8 cellular contexts compared by ENCODE assay signal in genomic region chr10:100286051-100287033, GRCh38. TPM values are rescaled to one million over a fixed set of nuclear protein-coding genes. Genes with fewer than 3 reads are reported as not detected.
DNase-seq lines count a peak whose midpoint lies in the region; ATAC-seq and TF ChIP-seq lines count a peak whose summit lies in the region.

BLOC1S2 (minus strand) TSS chr10:100286680; CDS start chr10:100286659, 21 bp downstream.

- peak within 1 kb of the TSS; percentile 57 for H3K27ac ChIP-seq in endodermal cell (ENCODE audit: low read depth, low read length)
- peak within 1 kb of the TSS; percentile 77 for H3K27ac ChIP-seq in mesodermal cell (ENCODE audit: low read depth, low read length, severe bottlenecking)

- H3K27me3 Mint-ChIP-seq in endodermal cell (ENCODE audit: insufficient read depth) = peaks cover 8% of the 10 kb centered on the region

- no peak for TF ChIP-seq CTCF in endodermal cell (conservative IDR thresholded peaks at IDR 0.05)

- peak within 1 kb of the TSS; percentile 96 for H3K27ac Mint-ChIP-seq in endodermal cell

- peak within 1 kb of the TSS; percentile 83 for H3K9ac ChIP-seq in NT2/D1 (ENCODE audit: insufficient read length, low read depth)
- peak within 1 kb of the TSS; percentile 63 for H3K9ac ChIP-seq in endodermal cell (ENCODE audit: extremely low read depth, low read length, poor library complexity, severe bottlenecking)

- peaks cover 2% of the 10 kb centered on the region for H3K36me3 Mint-ChIP-seq in endodermal cell (ENCODE audit: low read depth)

- H3K4me1 Mint-ChIP-seq in endodermal cell = peaks cover 14% of the 10 kb centered on the region

- peak; percentile 93 for DNase-seq in COLO829 (ENCODE audit: low spot score)
- peak; percentile 87 for DNase-seq in HT-29 (ENCODE audit: low spot score)
- peak; percentile 64 for DNase-seq in NT2/D1 (ENCODE audit: low read depth, low spot score)
- peak; percentile 62 for DNase-seq in activated CD8-positive, alpha-beta memory T cell treated with anti-CD3 and anti-CD28 coated beads, Interleukin-2, amount 50 U/mL, for 24 hours (ENCODE audit: extremely low read depth)
- DNase-seq in endodermal cell = peak; percentile 95
- DNase-seq in stimulated activated CD8-positive, alpha-beta memory T cell treated with anti-CD3 and anti-CD28 coated beads, Interleukin-15, amount 100 ng/mL, for 24 hours (ENCODE audit: low read depth) = peak; percentile 92

- H3K36me3 ChIP-seq in NT2/D1 (ENCODE audit: insufficient read depth, insufficient read length, low read length) (peaks cover 24% of the 10 kb centered on the region), endodermal cell (ENCODE audit: control insufficient read depth, insufficient read depth, low read length) (peaks cover 17% of the 10 kb centered on the region), mesodermal cell (ENCODE audit: control insufficient read depth, insufficient read depth, low read length) (peaks cover 35% of the 10 kb centered on the region)

- H3K4me3 ChIP-seq in NT2/D1 (ENCODE audit: insufficient read length, low read depth) (peak within 1 kb of the TSS; percentile 78), endodermal cell (ENCODE audit: low read length) (peak within 1 kb of the TSS; percentile 93), mesodermal cell (ENCODE audit: extremely low read depth, insufficient read depth, low read length, poor library complexity, severe bottlenecking) (peak within 1 kb of the TSS; percentile 86)

- 7 to 8% methylated on average over 34 to 63 of the region's 63 CpGs for WGBS in endodermal cell (ENCODE audit: insufficient coverage in 1 of 2, insufficient read length in 1 of 2), 2 experiments
- WGBS in mesodermal cell (ENCODE audit: insufficient coverage in 2 of 2), 2 experiments = 6 to 7% methylated on average over 52 to 55 of the region's 63 CpGs

- H3K4me3 Mint-ChIP-seq in endodermal cell = peak within 1 kb of the TSS; percentile 98

- peak; percentile 88 for ATAC-seq in GM19467 (IDR thresholded peaks at IDR 0.05; ENCODE audit: unreplicated experiment)

- H3K9me3 ChIP-seq in NT2/D1 (ENCODE audit: insufficient read depth, low read length) = no peaks in the 10 kb centered on the region
- H3K9me3 ChIP-seq in endodermal cell (ENCODE audit: control insufficient read depth, low read length) = no peaks in the 10 kb centered on the region
- no peaks in the 10 kb centered on the region for H3K9me3 ChIP-seq in mesodermal cell (ENCODE audit: control insufficient read depth, low read length)

- no peaks in the 10 kb centered on the region for H3K4me1 ChIP-seq in NT2/D1 (ENCODE audit: insufficient read depth, insufficient read length)
- peaks cover 6% of the 10 kb centered on the region for H3K4me1 ChIP-seq in endodermal cell (ENCODE audit: control insufficient read depth, insufficient read depth, low read length)
- peaks cover 11% of the 10 kb centered on the region for H3K4me1 ChIP-seq in mesodermal cell (ENCODE audit: control insufficient read depth, insufficient read depth, low read length, poor library complexity, severe bottlenecking)

- H3K27me3 ChIP-seq in NT2/D1 (ENCODE audit: insufficient read depth, insufficient read length) (peaks cover 10% of the 10 kb centered on the region), endodermal cell (ENCODE audit: control insufficient read depth, insufficient read depth, low read length, poor library complexity, severe bottlenecking) (peaks cover 15% of the 10 kb centered on the region)

- no peaks in the 10 kb centered on the region for H3K9me3 Mint-ChIP-seq in endodermal cell

RNA-seq across cellular contexts. Expression of gene BLOC1S2, which starts in this region (rescaled TPM):
- 24.5 and 37.6 TPM in 2 replicates for total RNA-seq in HT-29 (2014; rRNA removed; shearing (Covaris generic))
- 10 to 100 TPM; 25.5 to 26.0 TPM for total RNA-seq in endodermal cell
- 59.0 TPM for polyA plus RNA-seq in endodermal cell (2013, experiment 1 of 2)
- polyA plus RNA-seq in endodermal cell (2013, experiment 2 of 2) = 62.6 TPM
- polyA plus RNA-seq in mesodermal cell (2013, experiment 1 of 2) = 63.1 TPM
- polyA plus RNA-seq in mesodermal cell (2013, experiment 2 of 2) = 64.3 TPM

Comparison
In these comparisons a context has a peak if more than half of its experiments do, and no peak if none do; other contexts are left out.
1. Peak in every context shown above with its lines: DNase-seq, ATAC-seq, H3K4me3 ChIP-seq and H3K27ac ChIP-seq.